ENCODE assay signal across 9 cellular contexts in the genomic region with DNA sequence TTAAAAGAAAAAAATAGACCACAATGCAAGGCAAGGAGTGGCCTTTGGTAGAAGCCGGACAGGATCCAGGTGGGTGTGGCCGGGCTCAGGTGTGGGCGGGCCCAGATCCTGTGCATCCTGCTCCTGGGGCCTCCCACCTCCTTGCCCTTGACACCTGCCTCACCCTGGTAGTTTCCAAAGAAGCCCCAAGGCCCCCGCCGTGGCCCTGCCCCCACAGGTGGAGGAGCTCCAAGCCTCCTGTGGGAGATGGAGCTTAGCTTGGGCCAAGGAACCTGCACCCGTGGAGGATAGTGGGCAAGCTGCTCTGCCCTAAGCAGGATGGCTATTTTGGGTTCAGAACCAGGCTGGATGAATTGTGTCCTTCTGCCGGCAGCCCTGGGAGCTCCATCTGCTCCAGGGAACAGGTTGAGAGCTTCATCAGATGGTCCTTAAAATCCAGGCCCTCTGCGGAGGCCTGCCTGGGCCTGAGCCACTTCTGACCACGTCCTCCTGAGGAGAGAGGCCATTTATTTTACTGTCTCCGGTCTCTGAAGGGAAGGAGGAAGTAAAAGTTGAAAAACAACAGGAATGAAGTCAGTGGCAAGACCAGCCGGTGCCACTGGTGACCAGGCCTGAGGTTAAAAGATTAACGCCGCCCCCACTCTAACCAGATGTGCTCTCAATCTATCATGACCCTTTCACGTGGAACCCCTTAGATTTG. TPM values are rescaled to one million over a fixed set of nuclear protein-coding genes. Genes with fewer than 3 reads are reported as not detected.
DNase-seq lines count a peak whose midpoint lies in the region; ATAC-seq and TF ChIP-seq lines count a peak whose summit lies in the region.
"Had no signal": no experiment of that assay in that cellular context is flagged by ENCODE, and none has a peak within 500 bp of the region (broad histone marks: within the 10 kb centered on the region; RNA-seq: fewer than 3 reads in every experiment).

No MANE protein-coding gene starts in this region.

- H3K27ac ChIP-seq in spleen (peak overlapping the region in 5 of 8 donors; percentile 36 to 85 (median 75)), RWPE1 (no peak overlapping the region)

- H3K9me3 ChIP-seq in spleen: no peaks in the 10 kb centered on the region

- TF ChIP-seq CTCF in spleen (IDR thresholded peaks at IDR 0.05 in 8 of 11, conservative IDR thresholded peaks at IDR 0.05 in 3 of 11): no peak
- TF ChIP-seq CTCF in RWPE1 (conservative IDR thresholded peaks at IDR 0.05; ENCODE audit: low read depth): no peak

- no peaks in the 10 kb centered on the region for H3K36me3 ChIP-seq in spleen

- POLR2A ChIA-PET in RWPE1 (lab: Yijun Ruan, JAX; ENCODE audit: low non-redundant PET): no interaction called here

- DNase-seq in DMS53 (lab: John Stamatoyannopoulos, UW) (peak; percentile 5), DMS53 treated with DMSO at 0.1 percent for 48 hours (lab: John Stamatoyannopoulos, UW; ENCODE audit: unreplicated experiment) (no peak), SKM-1 treated with dmso at 0.1 percent for 144 hours (lab: John Stamatoyannopoulos, UW; ENCODE audit: unreplicated experiment) (peak; percentile 29), kidney tubule cell (ENCODE audit: low spot score) (peak; percentile 37), spleen (no peak), RWPE1 (ENCODE audit: low spot score) (no peak)
- no peak for DNase-seq in stimulated activated CD4-positive, alpha-beta T cell treated with anti-CD3 and anti-CD28 coated beads, Interleukin-12 subunit alpha, Interleukin-12 subunit beta, amount 100 ng/mL, for 4 hours
- DNase-seq: NCI-H510A treated with DMSO at 0.1 percent for 48 hours had no signal

- 38 to 70% (median 57%) methylated on average over 11 to 14 of the region's 14 CpGs for WGBS in spleen, 5 donors

- TF ChIP-seq POLR2A in spleen (IDR thresholded peaks at IDR 0.05): no peak

- no peaks in the 10 kb centered on the region for H3K27me3 ChIP-seq in spleen (replicated peaks in 1 of 7)

- peak overlapping the region in 1 of 8 donors; percentile 35 for H3K4me3 ChIP-seq in spleen

- no peak for ATAC-seq in HG02759 (IDR thresholded peaks at IDR 0.05; ENCODE audit: unreplicated experiment)

- peaks cover 0 to 70% (median 17%) of the 10 kb centered on the region in 6 donors for H3K4me1 ChIP-seq in spleen

- CTCF ChIA-PET in RWPE1 (lab: Yijun Ruan, JAX): no interaction called here

- intact Hi-C loops in spleen (cut with DNase I; ENCODE audit: low total_unique reads): no loop called here

RNA-seq across cellular contexts. Expression of a gene that starts 53.9 kb away (rescaled TPM):
- 100 to 1,000 TPM in 1 of 7 donors, 10 to 100 TPM in 6; 71.6 to 111 (median 85.8) TPM for total RNA-seq in spleen
- polyA plus RNA-seq in spleen: 10 to 100 TPM; 21.8 to 43.3 (median 43.1) TPM

Comparison
In these comparisons a context has a peak if more than half of its experiments do, and no peak if none do; other contexts are left out.
1. DNase-seq: peak in DMS53 (single experiment), SKM-1 treated with dmso at 0.1 percent for 144 hours (single experiment) and kidney tubule cell (single experiment); none in DMS53 treated with DMSO at 0.1 percent for 48 hours (single experiment), spleen (single experiment), RWPE1 (single experiment) and stimulated activated CD4-positive, alpha-beta T cell treated with anti-CD3 and anti-CD28 coated beads, Interleukin-12 subunit alpha, Interleukin-12 subunit beta, amount 100 ng/mL, for 4 hours (single experiment).